ENCODE assay signal across 28 cellular contexts in the genomic region with DNA sequence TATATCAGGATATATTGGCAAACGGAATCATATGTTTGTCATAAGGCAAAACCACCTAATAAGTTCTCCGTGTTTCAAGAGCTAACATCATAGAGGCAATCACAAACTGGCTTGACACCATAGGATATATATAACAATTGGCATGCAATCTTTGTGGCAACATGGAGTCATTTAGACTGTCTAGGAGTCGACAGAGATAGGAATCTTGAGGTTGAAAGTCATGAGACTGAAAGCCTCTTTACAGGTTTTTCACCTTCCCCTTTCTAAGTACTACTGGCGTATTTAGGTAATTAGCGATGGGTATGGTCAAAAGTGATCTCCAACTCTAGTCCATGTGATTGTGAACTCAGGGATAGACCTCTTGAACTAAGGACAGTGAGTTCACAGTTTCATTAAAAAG.
"Had no signal": no experiment of that assay in that cellular context is flagged by ENCODE, and none has a peak within 500 bp of the region (broad histone marks: within the 10 kb centered on the region; RNA-seq: fewer than 3 reads in every experiment).

No MANE protein-coding gene starts in this region.

- H3K4me3 Mint-ChIP-seq: activated CD4-positive, alpha-beta memory T cell treated with anti-CD3 and anti-CD28 coated beads, Interleukin-2, amount 10 ng/mL, durations not matched to agents 7 days and 5 days; activated CD4-positive, alpha-beta T cell treated with anti-CD3 and anti-CD28 coated beads, Interleukin-2, amount 10 ng/mL, durations not matched to agents 7 days and 5 days; activated naive CD4-positive, alpha-beta T cell treated with anti-CD3 and anti-CD28 coated beads, Interleukin-2, amount 10 ng/mL, durations not matched to agents 7 days and 5 days; activated naive CD8-positive, alpha-beta T cell; activated T-cell treated with anti-CD3 and anti-CD28 coated beads, Interleukin-2, amount 50 U/mL, for 24 hours; activated T-cell treated with anti-CD3 and anti-CD28 coated beads, Interleukin-2, amount 50 U/mL, for 72 hours; central memory CD8-positive, alpha-beta T cell; dendritic cell treated with granulocyte-macrophage colony-stimulating factor and Interleukin-4, amounts not matched to agents 40 ng/mL and 50 ng/mL, for 4 days; endodermal cell; T-helper 2 cell treated with Interferon-gamma antibody and Interleukin-4, amounts not matched to agents 5 μg/mL and 100 μg/mL, for 36 hours had no signal

- DNase-seq: activated CD4-positive, alpha-beta memory T cell treated with anti-CD3 and anti-CD28 coated beads, Interleukin-2, amount 10 ng/mL, durations not matched to agents 7 days and 5 days; activated CD4-positive, alpha-beta T cell treated with anti-CD3 and anti-CD28 coated beads for 1 hour; activated CD4-positive, alpha-beta T cell treated with anti-CD3 and anti-CD28 coated beads for 4 hours; activated CD4-positive, alpha-beta T cell treated with anti-CD3 and anti-CD28 coated beads, Interleukin-2, amount 10 ng/mL, durations not matched to agents 7 days and 5 days; activated CD4-positive, alpha-beta T cell treated with anti-CD3 and anti-CD28 coated beads, Interleukin-2, amount 50 U/mL, for 4 hours; activated CD8-positive, alpha-beta memory T cell treated with anti-CD3 and anti-CD28 coated beads, Interleukin-2, amount 50 U/mL, for 48 hours; activated gamma-delta T cell; activated naive CD4-positive, alpha-beta T cell; activated naive CD4-positive, alpha-beta T cell treated with anti-CD3 and anti-CD28 coated beads, Interleukin-2, amount 10 ng/mL, durations not matched to agents 7 days and 5 days; activated T-cell treated with anti-CD3 and anti-CD28 coated beads for 4 hours; activated T-cell treated with anti-CD3 and anti-CD28 coated beads, Interleukin-2, amount 50 U/mL, for 24 hours; activated T-cell treated with anti-CD3 and anti-CD28 coated beads, Interleukin-2, amount 50 U/mL, for 72 hours; amniotic stem cell; anterior cingulate cortex; brain microvascular endothelial cell; dorsolateral prefrontal cortex; effector memory CD4-positive, alpha-beta T cell; endodermal cell; foreskin fibroblast; head of caudate nucleus; hypothalamus; T1000 had no signal

- H3K4me1 Mint-ChIP-seq: activated CD4-positive, alpha-beta memory T cell treated with anti-CD3 and anti-CD28 coated beads, Interleukin-2, amount 10 ng/mL, durations not matched to agents 7 days and 5 days; activated CD4-positive, alpha-beta T cell treated with anti-CD3 and anti-CD28 coated beads, Interleukin-2, amount 10 ng/mL, durations not matched to agents 7 days and 5 days; activated naive CD4-positive, alpha-beta T cell treated with anti-CD3 and anti-CD28 coated beads, Interleukin-2, amount 10 ng/mL, durations not matched to agents 7 days and 5 days; central memory CD8-positive, alpha-beta T cell; endodermal cell had no signal

- H3K36me3 Mint-ChIP-seq: activated naive CD4-positive, alpha-beta T cell treated with anti-CD3 and anti-CD28 coated beads, Interleukin-2, amount 10 ng/mL, durations not matched to agents 7 days and 5 days; activated naive CD8-positive, alpha-beta T cell had no signal

- H3K27ac Mint-ChIP-seq: activated CD4-positive, alpha-beta memory T cell treated with anti-CD3 and anti-CD28 coated beads, Interleukin-2, amount 10 ng/mL, durations not matched to agents 7 days and 5 days; activated CD4-positive, alpha-beta T cell treated with anti-CD3 and anti-CD28 coated beads, Interleukin-2, amount 10 ng/mL, durations not matched to agents 7 days and 5 days; activated naive CD4-positive, alpha-beta T cell treated with anti-CD3 and anti-CD28 coated beads, Interleukin-2, amount 10 ng/mL, durations not matched to agents 7 days and 5 days; activated naive CD8-positive, alpha-beta T cell; activated T-cell treated with anti-CD3 and anti-CD28 coated beads, Interleukin-2, amount 50 U/mL, for 24 hours; activated T-cell treated with anti-CD3 and anti-CD28 coated beads, Interleukin-2, amount 50 U/mL, for 72 hours; dendritic cell treated with granulocyte-macrophage colony-stimulating factor and Interleukin-4, amounts not matched to agents 40 ng/mL and 50 ng/mL, for 4 days; endodermal cell; T-helper 2 cell treated with Interferon-gamma antibody and Interleukin-4, amounts not matched to agents 5 μg/mL and 100 μg/mL, for 36 hours had no signal

- H3K27me3 ChIP-seq: brain microvascular endothelial cell, dorsolateral prefrontal cortex had no signal

- H3K27me3 Mint-ChIP-seq: activated CD4-positive, alpha-beta memory T cell treated with anti-CD3 and anti-CD28 coated beads, Interleukin-2, amount 10 ng/mL, durations not matched to agents 7 days and 5 days; activated CD4-positive, alpha-beta T cell treated with anti-CD3 and anti-CD28 coated beads, Interleukin-2, amount 10 ng/mL, durations not matched to agents 7 days and 5 days; activated naive CD4-positive, alpha-beta T cell treated with anti-CD3 and anti-CD28 coated beads, Interleukin-2, amount 10 ng/mL, durations not matched to agents 7 days and 5 days; activated naive CD8-positive, alpha-beta T cell; activated T-cell treated with anti-CD3 and anti-CD28 coated beads, Interleukin-2, amount 50 U/mL, for 24 hours; central memory CD8-positive, alpha-beta T cell; dendritic cell treated with granulocyte-macrophage colony-stimulating factor and Interleukin-4, amounts not matched to agents 40 ng/mL and 50 ng/mL, for 4 days had no signal

- H3K27ac ChIP-seq: brain microvascular endothelial cell, coronary artery, dorsolateral prefrontal cortex had no signal

- H3K4me3 ChIP-seq: coronary artery, dorsolateral prefrontal cortex had no signal

- ATAC-seq: activated T-cell treated with anti-CD3 and anti-CD28 coated beads, Interleukin-2, amount 50 U/mL, for 72 hours; esophagus mucosa had no signal

- H3K9me3 Mint-ChIP-seq: activated CD4-positive, alpha-beta memory T cell treated with anti-CD3 and anti-CD28 coated beads, Interleukin-2, amount 10 ng/mL, durations not matched to agents 7 days and 5 days; activated naive CD4-positive, alpha-beta T cell treated with anti-CD3 and anti-CD28 coated beads, Interleukin-2, amount 10 ng/mL, durations not matched to agents 7 days and 5 days; activated T-cell treated with anti-CD3 and anti-CD28 coated beads, Interleukin-2, amount 50 U/mL, for 72 hours; endodermal cell; T-helper 2 cell treated with Interferon-gamma antibody and Interleukin-4, amounts not matched to agents 5 μg/mL and 100 μg/mL, for 36 hours had no signal
